In the genomic region with DNA sequence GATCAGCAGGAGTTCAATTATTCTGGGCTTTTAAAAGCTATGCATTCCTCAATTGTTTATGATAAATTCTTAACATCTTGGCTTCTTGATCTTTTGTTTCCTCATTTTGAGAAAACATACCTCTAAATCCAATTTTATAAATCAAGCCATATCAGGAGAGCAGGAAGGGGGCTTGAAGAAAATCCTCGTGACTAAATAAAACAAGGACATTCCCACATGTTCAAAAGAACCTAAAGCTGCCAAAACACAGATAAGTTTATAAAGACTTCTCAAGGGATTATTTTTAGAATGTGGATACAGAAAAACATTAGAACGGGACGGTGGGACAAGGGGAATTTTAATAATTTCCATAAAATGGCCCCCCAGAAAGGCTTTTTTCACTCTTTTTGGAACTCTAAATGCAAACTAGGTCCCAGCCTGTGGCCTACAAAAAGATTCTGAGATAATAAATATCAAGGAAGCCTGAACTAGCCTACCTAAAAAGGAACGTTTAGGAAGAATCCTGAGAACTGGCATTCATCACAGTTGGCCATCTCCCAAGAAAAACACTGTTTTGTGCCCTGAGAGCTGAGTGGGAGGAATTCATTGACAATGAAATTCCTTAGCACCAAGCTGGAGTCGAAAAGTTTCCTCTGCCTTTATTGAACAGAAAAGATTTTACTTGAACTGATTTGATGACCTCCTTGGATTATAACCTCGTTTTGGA, we compare ENCODE assay signal across 12 cellular contexts. TPM values are rescaled to one million over a fixed set of nuclear protein-coding genes. Genes with fewer than 3 reads are reported as not detected.
DNase-seq lines count a peak whose midpoint lies in the region; ATAC-seq, FAIRE-seq and TF ChIP-seq lines count a peak whose summit lies in the region.
"Had no signal": no experiment of that assay in that cellular context is flagged by ENCODE, and none has a peak within 500 bp of the region (broad histone marks: within the 10 kb centered on the region; RNA-seq: fewer than 3 reads in every experiment).

No MANE protein-coding gene starts in this region.

- H3K4me3 ChIP-seq in astrocyte (ENCODE audit: insufficient read depth, low read depth, low read length), result peak overlapping the region; percentile 30

- peak overlapping the region; percentile 58 for H3K9ac ChIP-seq in astrocyte (ENCODE audit: low read length)

- H3K27ac Mint-ChIP-seq in astrocyte (ENCODE audit: unreplicated experiment), result peak overlapping the region; percentile 90
- H3K27ac Mint-ChIP-seq: CD8-positive, alpha-beta memory T cell; T-helper 17 cell had no signal

- H3K4me3 Mint-ChIP-seq in astrocyte (ENCODE audit: unreplicated experiment), result no peak overlapping the region
- H3K4me3 Mint-ChIP-seq: CD8-positive, alpha-beta memory T cell; T-helper 17 cell had no signal

- peaks cover 28% of the 10 kb centered on the region for H3K4me1 Mint-ChIP-seq in astrocyte (ENCODE audit: low read depth, unreplicated experiment)
- H3K4me1 Mint-ChIP-seq: CD8-positive, alpha-beta memory T cell; T-helper 17 cell had no signal

- no peaks in the 10 kb centered on the region for H3K9me3 ChIP-seq in astrocyte (ENCODE audit: insufficient read depth, low read depth, low read length)

- no peaks in the 10 kb centered on the region for H3K27me3 Mint-ChIP-seq in astrocyte (ENCODE audit: low read depth, unreplicated experiment)
- H3K27me3 Mint-ChIP-seq: T-helper 17 cell had no signal

- peaks cover 14% of the 10 kb centered on the region for H3K4me1 ChIP-seq in astrocyte (ENCODE audit: insufficient read depth, low read length)

- H3K9me3 Mint-ChIP-seq in astrocyte (ENCODE audit: unreplicated experiment), result no peaks in the 10 kb centered on the region
- H3K9me3 Mint-ChIP-seq: CD8-positive, alpha-beta memory T cell had no signal

- H3K4me2 ChIP-seq in astrocyte (ENCODE audit: low read length), result peak overlapping the region; percentile 79

- no peaks in the 10 kb centered on the region for H3K36me3 Mint-ChIP-seq in astrocyte (ENCODE audit: low read depth, unreplicated experiment)

- peak; percentile 47 for FAIRE-seq in astrocyte (lab: Jason Lieb, UNC)

- DNase-seq in EH (ENCODE audit: low read depth), result peak; percentile 90
- DNase-seq in astrocyte (ENCODE audit: low read depth), result peak; percentile 90
- no peak for DNase-seq in left ventricle myocardium superior
- peak; percentile 90 for DNase-seq in pulmonary artery endothelial cell (ENCODE audit: low read depth, low spot score)
- DNase-seq in NCI-H82 treated with DMSO at 0.1 percent for 48 hours (lab: John Stamatoyannopoulos, UW; ENCODE audit: unreplicated experiment), result no peak
- no peak for DNase-seq in NCI-H2171 treated with DMSO at 0.1 percent for 48 hours (lab: John Stamatoyannopoulos, UW)
- DNase-seq: CD8-positive, alpha-beta memory T cell; cerebellar nuclear complex; Karpas-422; T-helper 17 cell had no signal

- H3K27me3 ChIP-seq in astrocyte (ENCODE audit: insufficient read depth, low read length), result no peaks in the 10 kb centered on the region

- no peaks in the 10 kb centered on the region for H3K79me2 ChIP-seq in astrocyte (ENCODE audit: insufficient read depth, low read length)

- peak overlapping the region; percentile 63 for H2AFZ ChIP-seq in astrocyte (ENCODE audit: low read depth, low read length)

- peak; percentile 32 for ATAC-seq in left ventricle myocardium superior
- ATAC-seq in HG02852 (IDR thresholded peaks at IDR 0.05; ENCODE audit: unreplicated experiment), result no peak
- no peak for ATAC-seq in GM19324 (IDR thresholded peaks at IDR 0.05; ENCODE audit: low FRiP score, unreplicated experiment)
- ATAC-seq: T-helper 17 cell had no signal

- H3K36me3 ChIP-seq in astrocyte (ENCODE audit: insufficient read depth, low read length), result no peaks in the 10 kb centered on the region

- intact Hi-C loops in left ventricle myocardium superior (cut with micrococcal nuclease), result no loop called here

- peak overlapping the region; percentile 78 for H3K27ac ChIP-seq in astrocyte (ENCODE audit: low read depth, low read length)

- no peaks in the 10 kb centered on the region for H4K20me1 ChIP-seq in astrocyte (ENCODE audit: insufficient read depth, low read length)

- no peak for TF ChIP-seq CTCF in astrocyte (IDR thresholded peaks at IDR 0.05; ENCODE audit: insufficient read depth, low read depth, low read length)

RNA-seq across cellular contexts. Expression of a gene that starts 30.1 kb away (rescaled TPM):
- total RNA-seq in astrocyte (not detected in 2 replicates), left ventricle myocardium superior (not detected), pulmonary artery endothelial cell (not detected in 2 replicates)
- total RNA-seq: CD8-positive, alpha-beta memory T cell; T-helper 17 cell had no signal

RNA-seq across cellular contexts. Expression of a gene that starts 30.2 kb away (rescaled TPM):
- total RNA-seq in astrocyte (3.4 and 6.4 TPM in 2 replicates), left ventricle myocardium superior (0.64 TPM), pulmonary artery endothelial cell (7.0 and 10.6 TPM in 2 replicates)

Comparison
In these comparisons a context has a peak if more than half of its experiments do, and no peak if none do; other contexts are left out.
1. DNase-seq: peak in EH (single experiment), astrocyte (single experiment) and pulmonary artery endothelial cell (single experiment); none in left ventricle myocardium superior (single experiment), NCI-H82 treated with DMSO at 0.1 percent for 48 hours (single experiment) and NCI-H2171 treated with DMSO at 0.1 percent for 48 hours (single experiment).